In genomic region chr6:110053395-110054240, GRCh38 we compare ENCODE assay signal across 8 cellular contexts.
DNase-seq lines count a peak whose midpoint lies in the region; ATAC-seq, FAIRE-seq and TF ChIP-seq lines count a peak whose summit lies in the region.

No MANE protein-coding gene starts in this region.

- DNase-seq in AG08395 (ENCODE audit: low spot score) (peak; percentile 79), GM13976 (ENCODE audit: low spot score) (peak; percentile 53), NCI-H345 (lab: John Stamatoyannopoulos, UW) (peak; percentile 21), bronchial epithelial cell (ENCODE audit: low read depth) (peak; percentile 48), kidney tubule cell (ENCODE audit: low spot score) (peak; percentile 50), upper lobe of right lung (no peak), KG1 (lab: John Stamatoyannopoulos, UW) (no peak)
- no peak for DNase-seq in activated T-helper 2 cell treated with anti-CD3 and anti-CD28 coated beads, Interferon-gamma antibody, Interleukin-2, Interleukin-4, amounts not matched to agents 10 μg/mL and 5 μg/mL and 100 μg/mL, durations not matched to agents 14 hours and 24 hours and 36 hours (ENCODE audit: low spot score)

- no peaks in the 10 kb centered on the region for H3K9me3 Mint-ChIP-seq in activated T-helper 2 cell treated with anti-CD3 and anti-CD28 coated beads, Interferon-gamma antibody, Interleukin-2, Interleukin-4, amounts not matched to agents 10 μg/mL and 5 μg/mL and 100 μg/mL, durations not matched to agents 14 hours and 24 hours and 36 hours

- H3K27me3 ChIP-seq in bronchial epithelial cell (ENCODE audit: control insufficient read depth, insufficient read depth, low read length) (no peaks in the 10 kb centered on the region), upper lobe of right lung (no peaks in the 10 kb centered on the region)

- peak; percentile 77 for ATAC-seq in upper lobe of right lung

- TF ChIP-seq CTCF in GM13976 (IDR thresholded peaks at IDR 0.05; ENCODE audit: borderline replicate concordance, control extremely low read depth, extremely low read depth, insufficient read depth, missing control alignments) (peak; percentile 46), bronchial epithelial cell (IDR thresholded peaks at IDR 0.05; ENCODE audit: insufficient read depth, low read length, severe bottlenecking) (peak; percentile 72), upper lobe of right lung (IDR thresholded peaks at IDR 0.05) (peak; percentile 83)

- no peaks in the 10 kb centered on the region for H3K4me1 ChIP-seq in upper lobe of right lung

- H3K4me3 ChIP-seq in bronchial epithelial cell (ENCODE audit: low read depth, low read length) (no peak overlapping the region), upper lobe of right lung (no peak overlapping the region)

- no peak overlapping the region for H3K27ac ChIP-seq in upper lobe of right lung

- H3K4me3 Mint-ChIP-seq in activated T-helper 2 cell treated with anti-CD3 and anti-CD28 coated beads, Interferon-gamma antibody, Interleukin-2, Interleukin-4, amounts not matched to agents 10 μg/mL and 5 μg/mL and 100 μg/mL, durations not matched to agents 14 hours and 24 hours and 36 hours (ENCODE audit: low read depth), result no peak overlapping the region

- intact Hi-C loops in upper lobe of right lung (cut with DNase I), result no loop called here
- intact Hi-C loops in activated T-helper 2 cell treated with anti-CD3 and anti-CD28 coated beads, Interferon-gamma antibody, Interleukin-2, Interleukin-4, amounts not matched to agents 10 μg/mL and 5 μg/mL and 100 μg/mL, durations not matched to agents 14 hours and 24 hours and 36 hours (cut with micrococcal nuclease), result no loop called here

- no peak overlapping the region for H3K27ac Mint-ChIP-seq in activated T-helper 2 cell treated with anti-CD3 and anti-CD28 coated beads, Interferon-gamma antibody, Interleukin-2, Interleukin-4, amounts not matched to agents 10 μg/mL and 5 μg/mL and 100 μg/mL, durations not matched to agents 14 hours and 24 hours and 36 hours

- no peak for FAIRE-seq in bronchial epithelial cell (lab: Jason Lieb, UNC)

- H3K9me3 ChIP-seq in upper lobe of right lung, result no peaks in the 10 kb centered on the region

- in situ Hi-C loops in GM13976 (cut with MboI; ENCODE audit: low sequenced_read_pairs, unreplicated experiment), result loop anchor here (10.0 kb wide), 1 partner anchor 331 kb away; no protein-coding TSS in a partner anchor

- H3K36me3 ChIP-seq in bronchial epithelial cell (ENCODE audit: control insufficient read depth, insufficient read depth, low read length), result no peaks in the 10 kb centered on the region
- no peaks in the 10 kb centered on the region for H3K36me3 ChIP-seq in upper lobe of right lung

- H3K27me3 Mint-ChIP-seq in activated T-helper 2 cell treated with anti-CD3 and anti-CD28 coated beads, Interferon-gamma antibody, Interleukin-2, Interleukin-4, amounts not matched to agents 10 μg/mL and 5 μg/mL and 100 μg/mL, durations not matched to agents 14 hours and 24 hours and 36 hours (ENCODE audit: low read depth), result peaks cover 17% of the 10 kb centered on the region

- no peaks in the 10 kb centered on the region for H3K36me3 Mint-ChIP-seq in activated T-helper 2 cell treated with anti-CD3 and anti-CD28 coated beads, Interferon-gamma antibody, Interleukin-2, Interleukin-4, amounts not matched to agents 10 μg/mL and 5 μg/mL and 100 μg/mL, durations not matched to agents 14 hours and 24 hours and 36 hours (ENCODE audit: low read depth)

- no peaks in the 10 kb centered on the region for H3K4me1 Mint-ChIP-seq in activated T-helper 2 cell treated with anti-CD3 and anti-CD28 coated beads, Interferon-gamma antibody, Interleukin-2, Interleukin-4, amounts not matched to agents 10 μg/mL and 5 μg/mL and 100 μg/mL, durations not matched to agents 14 hours and 24 hours and 36 hours (ENCODE audit: low read depth)

Comparison
In these comparisons a context has a peak if more than half of its experiments do, and no peak if none do; other contexts are left out.
1. DNase-seq: peak in AG08395 (single experiment), GM13976 (single experiment), NCI-H345 (single experiment), bronchial epithelial cell (single experiment) and kidney tubule cell (single experiment); none in upper lobe of right lung (single experiment), activated T-helper 2 cell treated with anti-CD3 and anti-CD28 coated beads, Interferon-gamma antibody, Interleukin-2, Interleukin-4, amounts not matched to agents 10 μg/mL and 5 μg/mL and 100 μg/mL, durations not matched to agents 14 hours and 24 hours and 36 hours (single experiment) and KG1 (single experiment).
2. Peak in every context shown above with its lines, with median percentiles within 50 percentile points of each other: CTCF ChIP-seq.